In the genomic region with DNA sequence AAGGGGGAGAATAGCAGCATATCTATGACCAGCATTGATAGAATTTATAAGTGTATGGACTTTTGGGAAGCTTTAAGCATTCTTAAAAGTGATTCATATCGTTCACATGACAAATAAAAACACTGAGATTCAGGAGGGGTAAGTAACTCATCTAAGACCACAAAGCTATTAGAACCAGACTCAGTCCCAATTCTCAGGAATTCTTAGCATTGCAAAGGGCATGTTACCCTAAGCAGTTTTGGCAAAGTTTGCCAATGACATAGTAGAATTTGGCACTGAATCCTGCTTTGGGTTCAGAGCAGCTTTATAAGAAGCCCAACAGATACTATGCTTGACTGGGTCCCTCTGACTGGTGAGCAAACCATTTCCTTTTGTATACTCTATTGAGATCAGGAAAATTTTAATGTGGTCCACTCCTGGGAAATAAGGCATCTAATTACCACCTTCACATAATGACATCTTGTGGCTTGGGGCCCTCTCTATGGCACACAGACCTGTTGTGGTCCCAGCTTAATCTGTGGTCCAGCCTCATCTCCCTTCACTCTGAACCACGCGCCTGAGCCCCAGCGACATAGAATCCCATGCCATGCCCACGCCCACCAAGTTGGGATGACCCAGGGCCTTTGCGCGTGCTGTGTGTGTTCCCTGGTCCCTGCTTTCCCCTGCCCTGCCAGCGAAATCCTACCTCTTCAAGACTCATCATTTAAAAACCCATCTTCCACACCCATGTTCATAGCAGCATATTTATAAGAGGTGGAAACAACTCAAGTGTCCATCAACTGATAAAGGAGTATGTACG, we compare ENCODE assay signal across 18 cellular contexts. TPM values are rescaled to one million over a fixed set of nuclear protein-coding genes. Genes with fewer than 3 reads are reported as not detected.
A peak's percentile ranks its signal among the peaks of the same experiment; 100 is the strongest.
DNase-seq lines count a peak whose midpoint lies in the region; TF ChIP-seq lines count a peak whose summit lies in the region.
"Had no signal": no experiment of that assay in that cellular context is flagged by ENCODE, and none has a peak within 500 bp of the region (broad histone marks: within the 10 kb centered on the region; RNA-seq: fewer than 3 reads in every experiment).

No MANE protein-coding gene starts in this region.

- H3K27ac Mint-ChIP-seq in progenitor cell of endocrine pancreas = no peak overlapping the region
- H3K27ac Mint-ChIP-seq: activated T-helper 2 cell treated with anti-CD3 and anti-CD28 coated beads, Interferon-gamma antibody, Interleukin-2, Interleukin-4, amounts not matched to agents 10 μg/mL and 5 μg/mL and 100 μg/mL, durations not matched to agents 14 hours and 24 hours and 36 hours; naive B cell; stimulated activated effector memory CD8-positive, alpha-beta T cell treated with anti-CD3 and anti-CD28 coated beads, Interleukin-12 subunit alpha, Interleukin-12 subunit beta, amount 100 ng/mL, for 72 hours had no signal

- H3K9me3 Mint-ChIP-seq in progenitor cell of endocrine pancreas (ENCODE audit: low read depth) = peaks cover 2% of the 10 kb centered on the region

- peaks cover 18% of the 10 kb centered on the region for H3K27me3 Mint-ChIP-seq in progenitor cell of endocrine pancreas
- H3K27me3 Mint-ChIP-seq: naive B cell had no signal

- no peaks in the 10 kb centered on the region for H3K4me1 Mint-ChIP-seq in progenitor cell of endocrine pancreas (ENCODE audit: low read depth)
- H3K4me1 Mint-ChIP-seq: naive B cell; stimulated activated effector memory CD8-positive, alpha-beta T cell treated with anti-CD3 and anti-CD28 coated beads, Interleukin-12 subunit alpha, Interleukin-12 subunit beta, amount 100 ng/mL, for 72 hours had no signal

- DNase-seq in EL (peak; percentile 96), RPMI7951 (ENCODE audit: low read depth) (peak; percentile 63), fibroblast of mammary gland (ENCODE audit: low read depth) (peak; percentile 97), smooth muscle cell of the brain vasculature (ENCODE audit: low read depth, low spot score) (peak; percentile 43), SHP77 treated with DMSO at 0.1 percent for 48 hours (lab: John Stamatoyannopoulos, UW) (no peak), NCI-H446 treated with DMSO at 0.1 percent for 48 hours (lab: John Stamatoyannopoulos, UW) (no peak), NCI-H2029 (lab: John Stamatoyannopoulos, UW) (no peak), progenitor cell of endocrine pancreas (ENCODE audit: low spot score, unreplicated experiment) (no peak)
- DNase-seq: activated CD4-positive, alpha-beta T cell treated with anti-CD3 and anti-CD28 coated beads, Interleukin-2, amount 50 U/mL, for 48 hours; aorta; COR-L47; heart right ventricle; left lung; naive B cell; SHP77; stimulated activated CD4-positive, alpha-beta T cell treated with anti-CD3 and anti-CD28 coated beads, Interleukin-4, amount 100 ng/mL, for 4 hours had no signal

- no peak overlapping the region for H3K4me3 ChIP-seq in fibroblast of mammary gland (ENCODE audit: control insufficient read depth, low read depth, low read length)
- H3K4me3 ChIP-seq: heart right ventricle, left lung had no signal

- no peak overlapping the region for H3K4me3 Mint-ChIP-seq in progenitor cell of endocrine pancreas (ENCODE audit: low read depth)
- H3K4me3 Mint-ChIP-seq: naive B cell; stimulated activated effector memory CD8-positive, alpha-beta T cell treated with anti-CD3 and anti-CD28 coated beads, Interleukin-12 subunit alpha, Interleukin-12 subunit beta, amount 100 ng/mL, for 72 hours had no signal

- TF ChIP-seq CTCF in fibroblast of mammary gland (conservative IDR thresholded peaks at IDR 0.05; ENCODE audit: control insufficient read depth, insufficient read depth, low read depth, low read length) (no peak), progenitor cell of endocrine pancreas (IDR thresholded peaks at IDR 0.05; ENCODE audit: unreplicated experiment) (no peak)

- H3K36me3 Mint-ChIP-seq in progenitor cell of endocrine pancreas (ENCODE audit: insufficient read depth) = no peaks in the 10 kb centered on the region
- H3K36me3 Mint-ChIP-seq: naive B cell; stimulated activated effector memory CD8-positive, alpha-beta T cell treated with anti-CD3 and anti-CD28 coated beads, Interleukin-12 subunit alpha, Interleukin-12 subunit beta, amount 100 ng/mL, for 72 hours had no signal

RNA-seq across cellular contexts. Expression of gene DOCK1, which starts 37.5 kb away (rescaled TPM):
- total RNA-seq in RPMI7951 (2014; rRNA removed; shearing (Covaris generic)) = 15.7 and 17.4 TPM in 2 replicates
- total RNA-seq in progenitor cell of endocrine pancreas = 77.8 and 81.2 TPM in 2 replicates

Comparison
In these comparisons a context has a peak if more than half of its experiments do, and no peak if none do; other contexts are left out.
1. DNase-seq: peak in EL (single experiment), RPMI7951 (single experiment), fibroblast of mammary gland (single experiment) and smooth muscle cell of the brain vasculature (single experiment); none in SHP77 treated with DMSO at 0.1 percent for 48 hours (single experiment), NCI-H446 treated with DMSO at 0.1 percent for 48 hours (single experiment), NCI-H2029 (single experiment) and progenitor cell of endocrine pancreas (single experiment).